Comparison of ENCODE assay signal across 8 cellular contexts in genomic region chr14:104676694-104677505, GRCh38. TPM values are rescaled to one million over a fixed set of nuclear protein-coding genes. Genes with fewer than 3 reads are reported as not detected.
DNase-seq lines count a peak whose midpoint lies in the region; ATAC-seq and TF ChIP-seq lines count a peak whose summit lies in the region.

No MANE protein-coding gene starts in this region.

- no peak for DNase-seq in AG09309 (ENCODE audit: low read depth)
- peak; percentile 89 for DNase-seq in WERI-Rb-1
- no peak for DNase-seq in esophagus muscularis mucosa (ENCODE audit: extremely low spot score)
- peak; percentile 63 for DNase-seq in retina
- DNase-seq in DMS 273 treated with DMSO at 0.1 percent for 48 hours (lab: John Stamatoyannopoulos, UW): no peak
- no peak for DNase-seq in NK-92 (lab: John Stamatoyannopoulos, UW; ENCODE audit: unreplicated experiment)

- no peak for TF ChIP-seq POLR2A in esophagus muscularis mucosa (IDR thresholded peaks at IDR 0.05; ENCODE audit: low read depth)

- ATAC-seq in GM21786 (IDR thresholded peaks at IDR 0.05; ENCODE audit: unreplicated experiment) (peak; percentile 9), GM18520 (IDR thresholded peaks at IDR 0.05; ENCODE audit: unreplicated experiment) (no peak)

- no peak for TF ChIP-seq EP300 in esophagus muscularis mucosa (IDR thresholded peaks at IDR 0.05)

- H3K27ac ChIP-seq in WERI-Rb-1 (peak overlapping the region; percentile 100), esophagus muscularis mucosa (replicated peaks in 1 of 4) (peak overlapping the region; percentile 83 to 90 (median 86))

- intact Hi-C loops in esophagus muscularis mucosa (cut with DNase I): no loop called here

- peak overlapping the region; percentile 46; the same call in 1 of the 2 replicates for H3K4me3 ChIP-seq in AG09309 (ENCODE audit: control insufficient read depth, low read depth, low read length)
- peak overlapping the region; percentile 49 for H3K4me3 ChIP-seq in WERI-Rb-1 (ENCODE audit: low read depth, low read length)
- H3K4me3 ChIP-seq in esophagus muscularis mucosa: peak overlapping the region; percentile 60 to 69 (median 64)

- H3K36me3 ChIP-seq in WERI-Rb-1 (no peaks in the 10 kb centered on the region), esophagus muscularis mucosa (no peaks in the 10 kb centered on the region)

- WGBS in esophagus muscularis mucosa: 19% methylated on average over 16 of the region's 29 CpGs

- H3K27me3 ChIP-seq in WERI-Rb-1 (ENCODE audit: insufficient read depth, low read depth, severe bottlenecking): no peaks in the 10 kb centered on the region
- H3K27me3 ChIP-seq in esophagus muscularis mucosa: peaks cover 0 to 5% (median 0%) of the 10 kb centered on the region in 4 donors

- TF ChIP-seq CTCF in AG09309 (IDR thresholded peaks at IDR 0.05; ENCODE audit: control insufficient read depth, insufficient read depth, low read depth, low read length, missing control alignments): no peak
- no peak for TF ChIP-seq CTCF in WERI-Rb-1 (IDR thresholded peaks at IDR 0.05; ENCODE audit: low read depth, low read length)
- no peak for TF ChIP-seq CTCF in esophagus muscularis mucosa (IDR thresholded peaks at IDR 0.05)

- H3K9me3 ChIP-seq in WERI-Rb-1 (ENCODE audit: severe bottlenecking) (peaks cover 2% of the 10 kb centered on the region), esophagus muscularis mucosa (no peaks in the 10 kb centered on the region)

- peaks cover 50 to 54% (median 53%) of the 10 kb centered on the region in 4 donors for H3K4me1 ChIP-seq in esophagus muscularis mucosa

RNA-seq across cellular contexts. Expression of gene INF2, which starts 12.5 kb away (rescaled TPM):
- 100 to 1,000 TPM in 1 of 4 donors, 10 to 100 TPM in 3; 51.5 to 129 (median 66.7) TPM for total RNA-seq in esophagus muscularis mucosa

RNA-seq across cellular contexts. Expression of gene ADSS1, which starts 47.1 kb away (rescaled TPM):
- total RNA-seq in esophagus muscularis mucosa: 1 to 10 TPM; 4.3 to 7.9 (median 5.7) TPM

Comparison
In these comparisons a context has a peak if more than half of its experiments do, and no peak if none do; other contexts are left out.
1. DNase-seq: peak in WERI-Rb-1 (single experiment) and retina (single experiment); none in AG09309 (single experiment), esophagus muscularis mucosa (single experiment), DMS 273 treated with DMSO at 0.1 percent for 48 hours (single experiment) and NK-92 (single experiment).
2. Peak in every context shown above with its lines, with median percentiles within 50 percentile points of each other: H3K4me3 ChIP-seq.